16 cellular contexts compared by ENCODE assay signal in the genomic region with DNA sequence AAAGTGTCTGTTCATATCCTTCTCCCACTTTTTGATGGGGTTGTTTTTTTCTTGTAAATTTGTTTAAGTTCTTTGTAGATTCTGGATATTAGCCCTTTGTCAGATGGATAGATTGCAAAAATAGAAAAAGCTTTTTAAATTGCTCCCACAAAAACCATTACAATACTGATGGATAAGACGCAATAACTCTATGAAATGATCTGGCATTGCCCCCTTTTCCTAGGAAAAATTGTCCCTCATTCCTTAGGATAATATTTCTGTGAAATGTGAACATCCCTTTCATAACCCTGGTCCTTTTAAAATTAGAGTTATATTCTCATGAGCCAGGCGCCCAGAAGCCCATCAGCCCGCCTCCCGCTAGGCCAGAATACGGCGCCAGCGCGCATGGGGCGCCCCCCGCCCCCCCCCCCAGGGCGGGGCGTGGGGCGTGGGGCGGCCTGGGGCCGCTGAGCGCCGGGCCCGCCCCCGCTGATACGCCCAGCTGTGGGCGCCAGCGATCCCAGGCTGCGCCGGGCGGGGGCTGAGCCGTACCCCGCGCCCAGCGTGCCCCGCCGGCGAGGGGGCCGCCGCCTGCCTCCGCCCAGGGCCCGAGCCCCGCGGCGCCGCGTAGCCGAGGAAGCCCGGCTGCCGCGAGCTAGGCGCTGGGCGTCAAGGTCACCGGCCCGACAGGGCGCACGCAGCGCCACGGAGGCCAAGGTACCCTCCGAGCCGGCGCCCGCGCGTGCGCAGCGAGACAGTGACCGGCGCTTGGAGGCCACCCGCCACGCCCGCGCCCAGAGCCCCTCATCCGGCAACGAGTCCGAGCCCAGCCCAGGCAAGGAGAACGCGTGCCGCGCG. TPM values are rescaled to one million over a fixed set of nuclear protein-coding genes. Genes with fewer than 3 reads are reported as not detected.
DNase-seq lines count a peak whose midpoint lies in the region; ATAC-seq, FAIRE-seq and TF ChIP-seq lines count a peak whose summit lies in the region.
"Had no signal": no experiment of that assay in that cellular context is flagged by ENCODE, and none has a peak within 500 bp of the region (broad histone marks: within the 10 kb centered on the region; RNA-seq: fewer than 3 reads in every experiment).

No MANE protein-coding gene starts in this region.

- no peak for FAIRE-seq in K562 (lab: Jason Lieb, UNC)
- FAIRE-seq: bronchial epithelial cell, endometrium, G401.6 had no signal

- 0% methylated on average over 1 of the region's 75 CpGs for WGBS in K562 (ENCODE audit: insufficient coverage, low coverage, missing lambda C conversion rate)

- H3K36me3 ChIP-seq in HUES48 (ENCODE audit: control insufficient read depth, insufficient read depth, low read length) (no peaks in the 10 kb centered on the region), K562 (ENCODE audit: control insufficient read depth, insufficient read depth, low read length) (no peaks in the 10 kb centered on the region), iPS-15b (ENCODE audit: control insufficient read depth, insufficient read depth, low read length) (no peaks in the 10 kb centered on the region)

- no peak for TF ChIP-seq RAD21 in K562 (CRISPR knock-in tag; conservative IDR thresholded peaks at IDR 0.05 in 1 of 2, IDR thresholded peaks at IDR 0.05 in 1 of 2)

- no peak overlapping the region for H3K9ac ChIP-seq in HUES48 (ENCODE audit: low read depth, low read length)
- no peak overlapping the region for H3K9ac ChIP-seq in K562 (ENCODE audit: insufficient read depth in 1 of 2, low read depth in 2 of 2, low read length in 2 of 2)
- no peak overlapping the region for H3K9ac ChIP-seq in iPS-15b (ENCODE audit: low read depth, low read length)

- no TSS peak for BruUV-seq in K562 (replicated peaks; lab: Mats Ljungman, UMichigan)

- no peaks in the 10 kb centered on the region for H3K79me2 ChIP-seq in K562 (ENCODE audit: control insufficient read depth, insufficient read depth, low read length)

- H3K9me3 ChIP-seq in HUES48 (ENCODE audit: control insufficient read depth, insufficient read depth, low read length) = no peaks in the 10 kb centered on the region
- H3K9me3 ChIP-seq in K562 (replicated peaks; ENCODE audit: control insufficient read depth, insufficient read depth, low read depth, low read length) = no peaks in the 10 kb centered on the region
- no peaks in the 10 kb centered on the region for H3K9me3 ChIP-seq in iPS-15b (ENCODE audit: control insufficient read depth, insufficient read depth, low read length)

- DNase-seq in K562 (ENCODE audit: extremely low read depth in 1 of 4, low spot score in 3 of 4) = peak; percentile 34 to 76 (median 62)
- no peak for DNase-seq in retinal pigment epithelial cell (ENCODE audit: low read depth)
- DNase-seq in activated CD4-positive, alpha-beta T cell treated with anti-CD3 and anti-CD28 coated beads, Interleukin-2, amount 50 U/mL, for 4 hours = no peak
- no peak for DNase-seq in T-helper 9 cell
- no peak for DNase-seq in HPDE6-E6E7 (ENCODE audit: extremely low spot score)
- DNase-seq in RWPE1 (ENCODE audit: low spot score) = no peak
- DNase-seq: activated gamma-delta T cell treated with Interleukin-2 at 50 U/mL for 16 hours; CD4-positive, CD25-positive, alpha-beta regulatory T cell; NCI-H187 treated with DMSO at 0.1 percent for 48 hours had no signal

- no peaks in the 10 kb centered on the region for H3K4me1 ChIP-seq in HUES48 (ENCODE audit: control insufficient read depth, insufficient read depth, low read length)
- H3K4me1 ChIP-seq in K562 (replicated peaks in 1 of 2; ENCODE audit: control insufficient read depth in 2 of 2, insufficient read depth in 2 of 2, low read length in 2 of 2) = peaks cover 0 to 11% of the 10 kb centered on the region in 2 experiments; a peak in 2 of 5 replicates
- no peaks in the 10 kb centered on the region for H3K4me1 ChIP-seq in iPS-15b (ENCODE audit: control insufficient read depth, insufficient read depth, low read length)

- H3K4me3 ChIP-seq in HUES48 (ENCODE audit: low read depth, low read length) (peak overlapping the region; percentile 29; the same call in 1 of the 2 replicates), K562 (no peak overlapping the region), iPS-15b (ENCODE audit: low read depth, low read length) (peak overlapping the region; percentile 33), retinal pigment epithelial cell (ENCODE audit: low read length) (peak overlapping the region; percentile 6)
- H3K4me3 ChIP-seq: smooth muscle cell had no signal

- TF ChIP-seq EP300 in K562 (IDR thresholded peaks at IDR 0.05; ENCODE audit: low read length) = no peak

- no peak overlapping the region for H3K27ac ChIP-seq in HUES48 (ENCODE audit: low read depth, low read length)
- H3K27ac ChIP-seq in K562 (ENCODE audit: extremely low read depth, low read depth, low read length) = no peak overlapping the region
- H3K27ac ChIP-seq in RWPE1 = no peak overlapping the region

- H3K4me2 ChIP-seq in K562 (ENCODE audit: insufficient read depth, low read length) = no peak overlapping the region
- H3K4me2 ChIP-seq: smooth muscle cell had no signal

- in situ Hi-C loops in K562 (cut with MboI) = no loop called here

- intact Hi-C loops in K562 (cut with micrococcal nuclease) = no loop called here

- TF ChIP-seq CTCF in K562 (IDR thresholded peaks at IDR 0.05 in 2 of 3, conservative IDR thresholded peaks at IDR 0.05 in 1 of 3; ENCODE audit: insufficient read depth in 2 of 3, low read depth in 1 of 3, low read length in 3 of 3) (no peak), retinal pigment epithelial cell (conservative IDR thresholded peaks at IDR 0.05; ENCODE audit: low read depth, low read length) (no peak), RWPE1 (conservative IDR thresholded peaks at IDR 0.05; ENCODE audit: low read depth) (no peak)

- H3K27me3 ChIP-seq in HUES48 (ENCODE audit: control insufficient read depth, insufficient read depth, low read length) (peaks cover 18% of the 10 kb centered on the region), K562 (ENCODE audit: control insufficient read depth in 2 of 2, insufficient read depth in 2 of 2, low read length in 2 of 2) (peaks cover 0 to 27% of the 10 kb centered on the region in 2 experiments; a peak in 2 of 5 replicates), iPS-15b (ENCODE audit: control insufficient read depth, insufficient read depth, low read length) (peaks cover 12% of the 10 kb centered on the region)

- POLR2A ChIA-PET in K562 (lab: Yijun Ruan, JAX) = no interaction called here
- POLR2A ChIA-PET in RWPE1 (lab: Yijun Ruan, JAX; ENCODE audit: low non-redundant PET) = no interaction called here

- H4K20me1 ChIP-seq in K562 (replicated peaks; ENCODE audit: control insufficient read depth, insufficient read depth, low read length) = no peaks in the 10 kb centered on the region

- ATAC-seq in K562 = peak; percentile 80

- no peaks in the 10 kb centered on the region for H3K9me1 ChIP-seq in K562 (ENCODE audit: control insufficient read depth, insufficient read depth, low read length)

- TF ChIP-seq POLR2A in K562 (conservative IDR thresholded peaks at IDR 0.05) = no peak

- H2AFZ ChIP-seq in K562 (ENCODE audit: low read depth, low read length) = no peak overlapping the region

- CTCF ChIA-PET in K562 (lab: Yijun Ruan, JAX; ENCODE audit: low intra/inter-chr PET ratio) = no interaction called here
- CTCF ChIA-PET in RWPE1 (lab: Yijun Ruan, JAX) = no interaction called here

TF ChIP-seq in K562, 482 proteins besides CTCF, POLR2A, EP300 and RAD21:
- TF ChIP-seq PTRF (tag; IDR thresholded peaks at IDR 0.05) (no peak), ZBTB7A (IDR thresholded peaks at IDR 0.05; ENCODE audit: borderline replicate concordance, control insufficient read depth, low read depth, low read length) (peak; percentile 41; the same call in 1 of the 2 replicates)

RNA-seq across cellular contexts. Expression of a gene that starts 11.1 kb away (rescaled TPM):
- total RNA-seq in K562 (2011; cell fraction: chromatin; rRNA removed; ENCODE audit: low replicate concordance) = not detected in 2 replicates
- total RNA-seq in K562 (2011; cell fraction: nucleolus; rRNA removed) = not detected in 2 replicates
- not detected in 2 replicates for total RNA-seq in K562 (2011; cell fraction: nucleoplasm; rRNA removed)
- total RNA-seq in K562 (2014; rRNA removed) (not detected in 2 replicates), K562 (2014; rRNA removed; fragmentation: Illumina TruSeq; extraction: Trizol) (not detected in 2 replicates), K562 (2015; rRNA removed; fragmentation: Illumina TruSeq; extraction: Trizol) (not detected in 2 replicates), K562 (2021) (not detected in 2 replicates)
- polyA plus RNA-seq in K562 (2011; rRNA removed) (not detected in 2 replicates), K562 (2014; fragmentation: Illumina TruSeq; extraction: Trizol) (not detected in 2 replicates), K562 (2014; fragmentation: Nextera tagmentation; extraction: Ambion mirVana) (not detected), K562 (2014; rRNA removed) (not detected in 2 replicates)
- polyA plus RNA-seq in K562 (2011; cell fraction: cytosol; rRNA removed) = not detected in 2 replicates
- polyA plus RNA-seq in K562 (2011; cell fraction: nucleus; rRNA removed) = not detected in 2 replicates
- not detected in 2 replicates for polyA plus RNA-seq in K562 (2012)
- not detected in 2 replicates for polyA minus RNA-seq in K562 (2011; rRNA and poly(A)+ RNA removed)
- not detected in 2 replicates for polyA minus RNA-seq in K562 (2011; cell fraction: cytosol; rRNA and poly(A)+ RNA removed)
- not detected in 2 replicates for polyA minus RNA-seq in K562 (2011; cell fraction: nucleus; rRNA and poly(A)+ RNA removed)
- total RNA-seq: activated CD8-positive, alpha-beta memory T cell treated with anti-CD3 and anti-CD28 coated beads for 36 hours; bronchial epithelial cell; CD4-positive, CD25-positive, alpha-beta regulatory T cell; smooth muscle cell had no signal
- polyA plus RNA-seq: smooth muscle cell had no signal

Comparison
In these comparisons a context has a peak if more than half of its experiments do, and no peak if none do; other contexts are left out.
1. DNase-seq: peak in K562 (4 of 4); none in retinal pigment epithelial cell (single experiment), activated CD4-positive, alpha-beta T cell treated with anti-CD3 and anti-CD28 coated beads, Interleukin-2, amount 50 U/mL, for 4 hours (0 of 2), T-helper 9 cell (single experiment), HPDE6-E6E7 (single experiment) and RWPE1 (single experiment).